Comparison of ENCODE assay signal across 20 cellular contexts in the genomic region with DNA sequence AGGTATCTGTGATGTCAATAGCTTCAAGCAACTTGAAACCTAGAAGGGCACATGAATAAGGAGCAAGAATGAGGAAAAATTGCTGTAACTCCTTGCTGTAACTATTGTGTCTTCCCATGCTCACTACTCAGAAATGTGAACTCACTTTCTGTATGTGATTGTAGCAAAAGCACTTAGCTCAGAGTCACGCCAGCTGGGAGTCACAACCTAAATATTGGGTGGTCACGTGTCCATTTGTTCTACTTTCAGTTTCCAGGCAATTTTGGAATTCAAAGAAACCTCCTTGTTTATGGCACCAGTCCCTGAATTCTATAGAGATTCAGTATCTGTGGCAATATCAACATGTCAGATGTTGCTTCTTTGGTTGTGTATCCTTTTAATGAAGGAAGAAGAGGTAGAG.
DNase-seq lines count a peak whose midpoint lies in the region; ATAC-seq and TF ChIP-seq lines count a peak whose summit lies in the region.
"Had no signal": no experiment of that assay in that cellular context is flagged by ENCODE, and none has a peak within 500 bp of the region (broad histone marks: within the 10 kb centered on the region; RNA-seq: fewer than 3 reads in every experiment).

No MANE protein-coding gene starts in this region.

- H2AFZ ChIP-seq in mammary epithelial cell (ENCODE audit: low read depth, low read length) (no peak overlapping the region), MM.1S (ENCODE audit: low read length) (no peak overlapping the region)
- H2AFZ ChIP-seq: neural progenitor cell had no signal

- H3K27ac ChIP-seq in mammary epithelial cell (ENCODE audit: insufficient read depth, low read depth, low read length) (no peak overlapping the region), MM.1S (ENCODE audit: low read length) (no peak overlapping the region)
- H3K27ac ChIP-seq: C4-2B, coronary artery, left lung, neural progenitor cell, SJSA1 had no signal

- in situ Hi-C loops in mammary epithelial cell (cut with MboI; ENCODE audit: low sequenced_read_pairs in 2 of 2) = no loop called here

- TF ChIP-seq CTCF in MCF 10A (IDR thresholded peaks at IDR 0.05; ENCODE audit: unreplicated experiment) (no peak), mammary epithelial cell (conservative IDR thresholded peaks at IDR 0.05 in 1 of 2, IDR thresholded peaks at IDR 0.05 in 1 of 2; ENCODE audit: extremely low read depth in 1 of 2, insufficient read depth in 1 of 2, low read depth in 1 of 2, low read length in 2 of 2) (no peak), MM.1S (IDR thresholded peaks at IDR 0.05; ENCODE audit: low read length) (no peak)

- ATAC-seq in HG03460 (IDR thresholded peaks at IDR 0.05; ENCODE audit: unreplicated experiment) = no peak
- ATAC-seq: activated CD4-positive, CD25-positive, alpha-beta regulatory T cell treated with anti-CD3 and anti-CD28 coated beads, Interleukin-2, amount 50 U/mL, for 24 hours; left lung had no signal

- dilution Hi-C loops in mammary epithelial cell (cut with HindIII; ENCODE audit: low sequenced_read_pairs) = no loop called here

- 58% methylated on average over 2 of the region's 2 CpGs for WGBS in mammary epithelial cell (ENCODE audit: low coverage, missing lambda C conversion rate)

- H3K9ac ChIP-seq in mammary epithelial cell (ENCODE audit: insufficient read depth, low read length) = no peak overlapping the region
- H3K9ac ChIP-seq in MM.1S (ENCODE audit: low read length) = no peak overlapping the region
- H3K9ac ChIP-seq: neural progenitor cell had no signal

- BruUV-seq in MCF 10A (replicated peaks; lab: Mats Ljungman, UMichigan) (no TSS peak), mammary epithelial cell (replicated peaks; lab: Mats Ljungman, UMichigan) (no TSS peak)

- H3K4me1 ChIP-seq in mammary epithelial cell (ENCODE audit: insufficient read depth, low read length) = no peaks in the 10 kb centered on the region
- H3K4me1 ChIP-seq in MM.1S (ENCODE audit: low read length) = no peaks in the 10 kb centered on the region
- H3K4me1 ChIP-seq: left lung, neural progenitor cell had no signal

- POLR2A ChIA-PET in MCF 10A (lab: Yijun Ruan, JAX) = interaction anchor here (0.9 to 1.0 kb wide), 2 partner anchors 109 to 241 kb away, joined by 3 read pairs; a partner anchor contains a TSS

- H3K79me2 ChIP-seq in mammary epithelial cell (ENCODE audit: insufficient read depth, low read length) (no peaks in the 10 kb centered on the region), MM.1S (ENCODE audit: low read length) (no peaks in the 10 kb centered on the region)

- H3K4me2 ChIP-seq in mammary epithelial cell (ENCODE audit: insufficient read depth, low read depth, low read length) (no peak overlapping the region), MM.1S (ENCODE audit: low read depth, low read length) (no peak overlapping the region)
- H3K4me2 ChIP-seq: neural progenitor cell had no signal

- peak overlapping the region; percentile 46 for H3K27ac Mint-ChIP-seq in MCF 10A (ENCODE audit: low read depth, unreplicated experiment)
- H3K27ac Mint-ChIP-seq: activated naive CD8-positive, alpha-beta T cell treated with anti-CD3 and anti-CD28 coated beads for 36 hours; brain; neural progenitor cell had no signal

- H3K27me3 Mint-ChIP-seq in MCF 10A (ENCODE audit: insufficient read depth, unreplicated experiment) = no peaks in the 10 kb centered on the region
- H3K27me3 Mint-ChIP-seq: brain had no signal

- H4K20me1 ChIP-seq in mammary epithelial cell (ENCODE audit: insufficient read depth, low read length) = no peaks in the 10 kb centered on the region
- H4K20me1 ChIP-seq in MM.1S (ENCODE audit: insufficient read depth, low read length) = no peaks in the 10 kb centered on the region

- H3K9me3 Mint-ChIP-seq in MCF 10A (ENCODE audit: unreplicated experiment) = no peaks in the 10 kb centered on the region
- H3K9me3 Mint-ChIP-seq: activated naive CD8-positive, alpha-beta T cell treated with anti-CD3 and anti-CD28 coated beads for 36 hours; brain; neural progenitor cell had no signal

- H3K36me3 ChIP-seq in mammary epithelial cell (ENCODE audit: insufficient read depth, low read length) (no peaks in the 10 kb centered on the region), MM.1S (replicated peaks; ENCODE audit: insufficient read depth, low read length) (no peaks in the 10 kb centered on the region)
- H3K36me3 ChIP-seq: left lung, neural progenitor cell, SJSA1 had no signal

- CTCF ChIA-PET in MCF 10A (lab: Yijun Ruan, JAX) = interaction anchor here (0.8 to 1.0 kb wide), 2 partner anchors 82 to 137 kb away, joined by 3 to 5 read pairs; no protein-coding TSS in a partner anchor
- CTCF ChIA-PET in mammary epithelial cell (lab: Charles Lee; ENCODE audit: low non-redundant PET) = no interaction called here

- peak; percentile 30 for DNase-seq in MCF 10A (ENCODE audit: unreplicated experiment)
- no peak for DNase-seq in mammary epithelial cell
- DNase-seq in MM.1S = no peak
- peak; percentile 29 for DNase-seq in dedifferentiated amniotic fluid mesenchymal stem cell (ENCODE audit: extremely low spot score)
- no peak for DNase-seq in COLO829 (ENCODE audit: low spot score)
- DNase-seq in activated effector memory CD4-positive, alpha-beta T cell treated with anti-CD3 and anti-CD28 coated beads, Interleukin-2, amount 50 U/mL, for 16 hours = no peak
- DNase-seq in activated naive CD4-positive, alpha-beta T cell treated with Interleukin-2 at 50 U/mL for 16 hours = no peak
- DNase-seq: activated CD8-positive, alpha-beta memory T cell treated with anti-CD3 and anti-CD28 coated beads for 24 hours; activated naive CD8-positive, alpha-beta T cell treated with anti-CD3 and anti-CD28 coated beads for 36 hours; DMS79 treated with DMSO at 0.1 percent for 48 hours; left lung; NCI-H1694 treated with DMSO at 0.1 percent for 48 hours; T-helper 9 cell had no signal

- no peaks in the 10 kb centered on the region for H3F3A ChIP-seq in MM.1S (ENCODE audit: insufficient read depth, low read length)

- H3K36me3 Mint-ChIP-seq in MCF 10A (ENCODE audit: insufficient read depth, unreplicated experiment) = no peaks in the 10 kb centered on the region
- H3K36me3 Mint-ChIP-seq: activated naive CD8-positive, alpha-beta T cell treated with anti-CD3 and anti-CD28 coated beads for 36 hours; neural progenitor cell had no signal

- no peak overlapping the region for H3K4me3 ChIP-seq in mammary epithelial cell (replicated peaks in 1 of 3; ENCODE audit: insufficient read depth in 1 of 3, low read depth in 2 of 3, low read length in 3 of 3)
- 0 out of 2 replicates have a peak overlapping the region, but pooled peaks have one; percentile 4 for H3K4me3 ChIP-seq in MM.1S (ENCODE audit: low read length)
- H3K4me3 ChIP-seq: coronary artery, left lung, neural progenitor cell, SJSA1 had no signal

- H3K4me3 Mint-ChIP-seq in MCF 10A (ENCODE audit: unreplicated experiment) = peak overlapping the region; percentile 39
- H3K4me3 Mint-ChIP-seq: activated naive CD8-positive, alpha-beta T cell treated with anti-CD3 and anti-CD28 coated beads for 36 hours; brain; neural progenitor cell had no signal

- H3K27me3 ChIP-seq in mammary epithelial cell (ENCODE audit: insufficient read depth, low read length) = no peaks in the 10 kb centered on the region
- H3K27me3 ChIP-seq in MM.1S (replicated peaks; ENCODE audit: insufficient read depth, low read length) = no peaks in the 10 kb centered on the region
- H3K27me3 ChIP-seq: left lung, neural progenitor cell, SJSA1 had no signal

- H3K9me2 ChIP-seq in MM.1S (replicated peaks; ENCODE audit: insufficient read depth, low read length) = no peaks in the 10 kb centered on the region

- intact Hi-C loops in MCF 10A (cut with micrococcal nuclease) (no loop called here), mammary epithelial cell (cut with micrococcal nuclease) (no loop called here)

- H3K4me1 Mint-ChIP-seq in MCF 10A (ENCODE audit: insufficient read depth, unreplicated experiment) = peaks cover 17% of the 10 kb centered on the region
- H3K4me1 Mint-ChIP-seq: activated naive CD8-positive, alpha-beta T cell treated with anti-CD3 and anti-CD28 coated beads for 36 hours had no signal

- no peaks in the 10 kb centered on the region for H3K9me3 ChIP-seq in mammary epithelial cell (replicated peaks; ENCODE audit: insufficient read depth, low read length)
- no peaks in the 10 kb centered on the region for H3K9me3 ChIP-seq in MM.1S (replicated peaks; ENCODE audit: insufficient read depth, low read length)
- H3K9me3 ChIP-seq: left lung, SJSA1 had no signal

Comparison
In these comparisons a context has a peak if more than half of its experiments do, and no peak if none do; other contexts are left out.
1. DNase-seq: peak in MCF 10A (single experiment) and dedifferentiated amniotic fluid mesenchymal stem cell (single experiment); none in mammary epithelial cell (single experiment), MM.1S (single experiment), COLO829 (single experiment), activated effector memory CD4-positive, alpha-beta T cell treated with anti-CD3 and anti-CD28 coated beads, Interleukin-2, amount 50 U/mL, for 16 hours (single experiment) and activated naive CD4-positive, alpha-beta T cell treated with Interleukin-2 at 50 U/mL for 16 hours (single experiment).